1 cellular context compared by ENCODE assay signal in genomic region chr19:290539-291521, GRCh38.
TF ChIP-seq lines count a peak whose summit lies in the region.

Gene PLPP2 (minus strand): TSS chr19:291403. CDS start chr19:291336, 67 bp downstream.

TF ChIP-seq in HepG2, 621 proteins besides CTCF, POLR2A, EP300 and RAD21 (continued from another document):
- no peak for TF ChIP-seq SP2 (CRISPR knock-in tag; IDR thresholded peaks at IDR 0.05)
- no peak for TF ChIP-seq CHD2 (IDR thresholded peaks at IDR 0.05; ENCODE audit: low read depth, low read length)
- no peak for TF ChIP-seq ZFP36 (IDR thresholded peaks at IDR 0.05; ENCODE audit: borderline replicate concordance, low read depth, low read length, partially characterized antibody)
- peak; percentile 91 for TF ChIP-seq PATZ1 (CRISPR knock-in tag; IDR thresholded peaks at IDR 0.05)
- TF ChIP-seq MXD3 (CRISPR knock-in tag; IDR thresholded peaks at IDR 0.05), result no peak
- TF ChIP-seq ZNF773 (CRISPR knock-in tag; IDR thresholded peaks at IDR 0.05; ENCODE audit: borderline replicate concordance), result no peak
- no peak for TF ChIP-seq ZFP37 (CRISPR knock-in tag; IDR thresholded peaks at IDR 0.05; ENCODE audit: borderline replicate concordance)
- TF ChIP-seq, protein P1, sequence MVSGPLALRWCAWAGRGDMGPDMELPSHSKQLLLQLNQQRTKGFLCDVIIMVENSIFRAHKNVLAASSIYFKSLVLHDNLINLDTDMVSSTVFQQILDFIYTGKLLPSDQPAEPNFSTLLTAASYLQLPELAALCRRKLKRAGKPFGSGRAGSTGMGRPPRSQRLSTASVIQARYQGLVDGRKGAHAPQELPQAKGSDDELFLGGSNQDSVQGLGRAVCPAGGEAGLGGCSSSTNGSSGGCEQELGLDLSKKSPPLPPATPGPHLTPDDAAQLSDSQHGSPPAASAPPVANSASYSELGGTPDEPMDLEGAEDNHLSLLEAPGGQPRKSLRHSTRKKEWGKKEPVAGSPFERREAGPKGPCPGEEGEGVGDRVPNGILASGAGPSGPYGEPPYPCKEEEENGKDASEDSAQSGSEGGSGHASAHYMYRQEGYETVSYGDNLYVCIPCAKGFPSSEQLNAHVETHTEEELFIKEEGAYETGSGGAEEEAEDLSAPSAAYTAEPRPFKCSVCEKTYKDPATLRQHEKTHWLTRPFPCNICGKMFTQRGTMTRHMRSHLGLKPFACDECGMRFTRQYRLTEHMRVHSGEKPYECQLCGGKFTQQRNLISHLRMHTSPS (CRISPR knock-in tag; IDR thresholded peaks at IDR 0.05; ENCODE audit: low read depth), result 0 out of 2 replicates have a peak, but pooled peaks have one; percentile 10
- no peak for TF ChIP-seq ZNF335 (CRISPR knock-in tag; IDR thresholded peaks at IDR 0.05)
- no peak for TF ChIP-seq GZF1 (CRISPR knock-in tag; IDR thresholded peaks at IDR 0.05)
- TF ChIP-seq, protein P2, sequence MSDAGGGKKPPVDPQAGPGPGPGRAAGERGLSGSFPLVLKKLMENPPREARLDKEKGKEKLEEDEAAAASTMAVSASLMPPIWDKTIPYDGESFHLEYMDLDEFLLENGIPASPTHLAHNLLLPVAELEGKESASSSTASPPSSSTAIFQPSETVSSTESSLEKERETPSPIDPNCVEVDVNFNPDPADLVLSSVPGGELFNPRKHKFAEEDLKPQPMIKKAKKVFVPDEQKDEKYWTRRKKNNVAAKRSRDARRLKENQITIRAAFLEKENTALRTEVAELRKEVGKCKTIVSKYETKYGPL (CRISPR knock-in tag; IDR thresholded peaks at IDR 0.05), result no peak
- TF ChIP-seq ATF7-NPFF (CRISPR knock-in tag; IDR thresholded peaks at IDR 0.05; ENCODE audit: low read depth), result no peak
- TF ChIP-seq CC2D1A (CRISPR knock-in tag; IDR thresholded peaks at IDR 0.05), result no peak
- peak; percentile 42 for TF ChIP-seq TEAD3 (CRISPR knock-in tag; optimal IDR thresholded peaks at IDR 0.05; ENCODE audit: borderline replicate concordance)
- TF ChIP-seq U2AF1 (optimal IDR thresholded peaks at IDR 0.05; ENCODE audit: low read depth, low read length), result no peak
- no peak for TF ChIP-seq ARHGAP35 (CRISPR knock-in tag; IDR thresholded peaks at IDR 0.05; ENCODE audit: borderline replicate concordance)
- TF ChIP-seq PBX2 (CRISPR knock-in tag; IDR thresholded peaks at IDR 0.05), result no peak
- no peak for TF ChIP-seq CSRNP1 (CRISPR knock-in tag; IDR thresholded peaks at IDR 0.05)
- TF ChIP-seq AGO1 (IDR thresholded peaks at IDR 0.05; ENCODE audit: low read depth, low read length, poor library complexity, severe bottlenecking), result no peak
